ENCODE assay signal across 1 cellular context in genomic region chr9:127967151-127967809, GRCh38.
TF ChIP-seq lines count a peak whose summit lies in the region.

No MANE protein-coding gene starts in this region.

TF ChIP-seq in WTC11, 78 proteins besides CTCF, POLR2A, EP300 and RAD21 (continued from another document):
- no peak for TF ChIP-seq ZMAT4 (CRISPR knock-in tag; IDR thresholded peaks at IDR 0.05)
- TF ChIP-seq FOXP1 (CRISPR knock-in tag; IDR thresholded peaks at IDR 0.05; ENCODE audit: borderline replicate concordance), result no peak
- TF ChIP-seq SOX15 (CRISPR knock-in tag; IDR thresholded peaks at IDR 0.05), result no peak
- TF ChIP-seq ZBTB43 (CRISPR knock-in tag; IDR thresholded peaks at IDR 0.05), result no peak
